In the genomic region with DNA sequence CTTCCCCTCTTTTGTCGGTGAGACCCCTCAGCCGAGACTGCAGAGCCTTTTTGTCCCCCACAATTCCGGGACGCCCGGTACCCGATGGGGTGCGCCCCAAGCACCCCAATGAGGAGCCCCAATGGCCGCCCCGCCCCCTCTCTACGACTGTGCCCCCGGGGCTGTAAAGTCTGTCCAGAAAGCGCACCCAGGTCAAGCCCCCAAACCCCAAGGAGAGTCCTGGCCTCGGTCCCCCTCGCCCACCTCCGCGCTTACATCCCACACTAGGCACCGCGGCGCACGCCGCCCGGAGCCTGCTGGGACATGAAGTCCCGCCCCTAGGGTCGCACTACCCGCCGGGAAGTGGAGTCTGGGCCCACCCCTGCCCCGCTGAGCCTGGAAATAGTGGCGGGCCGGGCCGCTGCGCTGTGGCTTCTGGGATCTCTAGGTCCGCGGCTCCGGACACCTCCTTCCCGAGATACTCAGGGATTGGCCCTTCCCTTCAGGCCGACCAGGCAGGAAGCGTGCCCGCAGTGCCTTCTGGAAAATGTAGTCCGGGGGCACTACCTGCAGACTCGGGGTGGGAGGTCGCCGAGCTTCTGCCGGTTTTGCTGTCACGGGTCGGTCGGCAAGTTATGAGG, we compare ENCODE assay signal across 1 cellular context.
A peak's percentile ranks its signal among the peaks of the same experiment; 100 is the strongest.
TF ChIP-seq lines count a peak whose summit lies in the region.

MEN1 (minus strand) TSS at position 281 of the 620 bp plus-strand sequence. CDS start 442 bp downstream, outside the sequence.

TF ChIP-seq in K562, 482 proteins besides CTCF, POLR2A, EP300 and RAD21 (continued from another document and continues in another):
- TF ChIP-seq, protein P1, sequence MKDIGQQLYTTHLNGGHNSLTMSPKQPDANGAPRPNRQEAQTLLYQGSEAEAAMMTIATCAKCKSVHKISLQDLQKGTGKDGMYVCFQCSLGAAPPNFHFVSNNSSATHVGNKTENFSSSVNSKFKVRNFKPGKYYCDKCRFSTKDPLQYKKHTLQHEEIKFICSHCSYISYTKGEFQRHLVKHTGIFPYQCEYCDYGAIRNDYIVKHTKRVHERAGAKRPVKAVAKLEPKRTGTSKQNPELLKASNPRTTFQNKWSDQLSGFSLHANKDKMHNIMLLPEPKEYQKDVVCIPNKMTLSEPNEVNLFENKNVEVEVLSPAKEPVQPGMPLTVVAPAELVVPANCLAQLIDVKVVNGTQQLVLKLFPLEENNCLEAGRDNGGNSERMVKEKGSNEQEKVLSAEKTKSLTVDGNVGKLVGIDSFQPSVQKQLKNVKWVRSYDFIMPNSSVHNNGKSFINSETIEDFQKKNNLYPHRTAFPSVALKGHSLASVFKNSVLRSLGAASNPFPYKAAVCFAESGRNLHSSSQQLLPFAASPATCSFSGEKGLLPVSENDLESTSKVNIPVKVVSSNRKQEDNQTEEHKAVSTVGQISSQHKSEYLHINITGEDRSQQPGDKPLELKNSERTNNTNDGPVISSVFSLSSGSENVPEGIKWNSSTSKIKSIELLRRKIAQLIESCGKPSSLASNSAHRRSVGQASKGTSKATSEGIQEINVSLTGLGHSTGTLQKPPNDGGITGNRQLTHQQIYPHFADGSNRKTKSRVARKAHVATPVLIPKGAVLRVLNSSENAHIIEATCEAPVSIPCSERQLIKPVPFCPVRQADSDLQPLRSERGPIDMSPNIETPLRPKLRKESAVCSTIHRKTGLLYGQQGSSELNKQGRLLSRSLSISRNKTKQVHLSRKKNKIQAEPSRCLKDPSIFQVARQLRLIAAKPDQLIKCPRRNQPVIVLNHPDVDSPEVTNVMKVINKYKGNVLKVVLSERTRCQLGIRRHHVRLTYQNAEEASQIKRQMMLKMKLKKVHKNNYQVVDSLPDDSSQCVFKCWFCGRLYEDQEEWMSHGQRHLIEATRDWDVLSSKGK (CRISPR knock-in tag; IDR thresholded peaks at IDR 0.05) = no peak
- no peak for TF ChIP-seq KLF1 (tag; IDR thresholded peaks at IDR 0.05)
- no peak for TF ChIP-seq NCOR1 (IDR thresholded peaks at IDR 0.05)
- no peak; the same call in 1 of the 2 replicates for TF ChIP-seq ESRRA (IDR thresholded peaks at IDR 0.05; ENCODE audit: borderline replicate concordance, low read depth)
- no peak for TF ChIP-seq POLR3G (IDR thresholded peaks at IDR 0.05; ENCODE audit: extremely low read depth, insufficient read length, insufficient replicate concordance)
- TF ChIP-seq SIN3A (IDR thresholded peaks at IDR 0.05; ENCODE audit: borderline replicate concordance in 2 of 2, control insufficient read depth in 1 of 2, low read depth in 2 of 2, low read length in 2 of 2) = no peak
- no peak for TF ChIP-seq HDAC6 (IDR thresholded peaks at IDR 0.05; ENCODE audit: low read depth, low read length)
- no peak for TF ChIP-seq KLF13 (tag; IDR thresholded peaks at IDR 0.05; ENCODE audit: borderline replicate concordance, low read depth)
- no peak for TF ChIP-seq MTA2 (IDR thresholded peaks at IDR 0.05; ENCODE audit: low read depth)
- TF ChIP-seq ILF3 (IDR thresholded peaks at IDR 0.05; ENCODE audit: borderline replicate concordance) = no peak
- TF ChIP-seq MTA3 (IDR thresholded peaks at IDR 0.05; ENCODE audit: borderline replicate concordance) = no peak; the same call in 1 of the 2 replicates
- TF ChIP-seq NR0B1 (IDR thresholded peaks at IDR 0.05; ENCODE audit: partially characterized antibody) = no peak
- no peak for TF ChIP-seq PRPF4 (IDR thresholded peaks at IDR 0.05; ENCODE audit: insufficient read depth, low read depth, low read length, poor library complexity, severe bottlenecking)
- TF ChIP-seq, protein P2, sequence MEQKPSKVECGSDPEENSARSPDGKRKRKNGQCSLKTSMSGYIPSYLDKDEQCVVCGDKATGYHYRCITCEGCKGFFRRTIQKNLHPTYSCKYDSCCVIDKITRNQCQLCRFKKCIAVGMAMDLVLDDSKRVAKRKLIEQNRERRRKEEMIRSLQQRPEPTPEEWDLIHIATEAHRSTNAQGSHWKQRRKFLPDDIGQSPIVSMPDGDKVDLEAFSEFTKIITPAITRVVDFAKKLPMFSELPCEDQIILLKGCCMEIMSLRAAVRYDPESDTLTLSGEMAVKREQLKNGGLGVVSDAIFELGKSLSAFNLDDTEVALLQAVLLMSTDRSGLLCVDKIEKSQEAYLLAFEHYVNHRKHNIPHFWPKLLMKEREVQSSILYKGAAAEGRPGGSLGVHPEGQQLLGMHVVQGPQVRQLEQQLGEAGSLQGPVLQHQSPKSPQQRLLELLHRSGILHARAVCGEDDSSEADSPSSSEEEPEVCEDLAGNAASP (IDR thresholded peaks at IDR 0.05) = no peak
- TF ChIP-seq STAT5A (IDR thresholded peaks at IDR 0.05; ENCODE audit: borderline replicate concordance, low read length) = no peak; the same call in 1 of the 2 replicates
- no peak for TF ChIP-seq ZC3H8 (IDR thresholded peaks at IDR 0.05)
- no peak for TF ChIP-seq ZNF212 (CRISPR knock-in tag; IDR thresholded peaks at IDR 0.05)
- TF ChIP-seq PTTG1 (tag; IDR thresholded peaks at IDR 0.05; ENCODE audit: low read depth) = no peak
- TF ChIP-seq HDGF (IDR thresholded peaks at IDR 0.05) = no peak
- TF ChIP-seq CEBPB (tag; IDR thresholded peaks at IDR 0.05) = no peak
- TF ChIP-seq ZNF280B (CRISPR knock-in tag; IDR thresholded peaks at IDR 0.05) = no peak
- TF ChIP-seq, protein P3, sequence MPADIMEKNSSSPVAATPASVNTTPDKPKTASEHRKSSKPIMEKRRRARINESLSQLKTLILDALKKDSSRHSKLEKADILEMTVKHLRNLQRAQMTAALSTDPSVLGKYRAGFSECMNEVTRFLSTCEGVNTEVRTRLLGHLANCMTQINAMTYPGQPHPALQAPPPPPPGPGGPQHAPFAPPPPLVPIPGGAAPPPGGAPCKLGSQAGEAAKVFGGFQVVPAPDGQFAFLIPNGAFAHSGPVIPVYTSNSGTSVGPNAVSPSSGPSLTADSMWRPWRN (IDR thresholded peaks at IDR 0.05; ENCODE audit: low read depth) = no peak
- TF ChIP-seq PML (IDR thresholded peaks at IDR 0.05; ENCODE audit: low read length) = no peak
- TF ChIP-seq, protein P4, sequence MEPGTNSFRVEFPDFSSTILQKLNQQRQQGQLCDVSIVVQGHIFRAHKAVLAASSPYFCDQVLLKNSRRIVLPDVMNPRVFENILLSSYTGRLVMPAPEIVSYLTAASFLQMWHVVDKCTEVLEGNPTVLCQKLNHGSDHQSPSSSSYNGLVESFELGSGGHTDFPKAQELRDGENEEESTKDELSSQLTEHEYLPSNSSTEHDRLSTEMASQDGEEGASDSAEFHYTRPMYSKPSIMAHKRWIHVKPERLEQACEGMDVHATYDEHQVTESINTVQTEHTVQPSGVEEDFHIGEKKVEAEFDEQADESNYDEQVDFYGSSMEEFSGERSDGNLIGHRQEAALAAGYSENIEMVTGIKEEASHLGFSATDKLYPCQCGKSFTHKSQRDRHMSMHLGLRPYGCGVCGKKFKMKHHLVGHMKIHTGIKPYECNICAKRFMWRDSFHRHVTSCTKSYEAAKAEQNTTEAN (CRISPR knock-in tag; IDR thresholded peaks at IDR 0.05) = no peak
- TF ChIP-seq PHB (CRISPR knock-in tag; IDR thresholded peaks at IDR 0.05) = no peak
- TF ChIP-seq PTBP1 (IDR thresholded peaks at IDR 0.05; ENCODE audit: low read depth, low read length) = no peak
- no peak for TF ChIP-seq EZH2 (IDR thresholded peaks at IDR 0.05; ENCODE audit: borderline replicate concordance, low read depth, low read length)
- TF ChIP-seq HSF4 (CRISPR knock-in tag; IDR thresholded peaks at IDR 0.05; ENCODE audit: borderline replicate concordance) = no peak
- no peak for TF ChIP-seq EHMT2 (IDR thresholded peaks at IDR 0.05)
- no peak for TF ChIP-seq HMG20B (CRISPR knock-in tag; IDR thresholded peaks at IDR 0.05)
- TF ChIP-seq, protein P5, sequence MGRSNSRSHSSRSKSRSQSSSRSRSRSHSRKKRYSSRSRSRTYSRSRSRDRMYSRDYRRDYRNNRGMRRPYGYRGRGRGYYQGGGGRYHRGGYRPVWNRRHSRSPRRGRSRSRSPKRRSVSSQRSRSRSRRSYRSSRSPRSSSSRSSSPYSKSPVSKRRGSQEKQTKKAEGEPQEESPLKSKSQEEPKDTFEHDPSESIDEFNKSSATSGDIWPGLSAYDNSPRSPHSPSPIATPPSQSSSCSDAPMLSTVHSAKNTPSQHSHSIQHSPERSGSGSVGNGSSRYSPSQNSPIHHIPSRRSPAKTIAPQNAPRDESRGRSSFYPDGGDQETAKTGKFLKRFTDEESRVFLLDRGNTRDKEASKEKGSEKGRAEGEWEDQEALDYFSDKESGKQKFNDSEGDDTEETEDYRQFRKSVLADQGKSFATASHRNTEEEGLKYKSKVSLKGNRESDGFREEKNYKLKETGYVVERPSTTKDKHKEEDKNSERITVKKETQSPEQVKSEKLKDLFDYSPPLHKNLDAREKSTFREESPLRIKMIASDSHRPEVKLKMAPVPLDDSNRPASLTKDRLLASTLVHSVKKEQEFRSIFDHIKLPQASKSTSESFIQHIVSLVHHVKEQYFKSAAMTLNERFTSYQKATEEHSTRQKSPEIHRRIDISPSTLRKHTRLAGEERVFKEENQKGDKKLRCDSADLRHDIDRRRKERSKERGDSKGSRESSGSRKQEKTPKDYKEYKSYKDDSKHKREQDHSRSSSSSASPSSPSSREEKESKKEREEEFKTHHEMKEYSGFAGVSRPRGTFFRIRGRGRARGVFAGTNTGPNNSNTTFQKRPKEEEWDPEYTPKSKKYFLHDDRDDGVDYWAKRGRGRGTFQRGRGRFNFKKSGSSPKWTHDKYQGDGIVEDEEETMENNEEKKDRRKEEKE (IDR thresholded peaks at IDR 0.05; ENCODE audit: borderline replicate concordance in 1 of 2, control insufficient read depth in 1 of 2, low read depth in 2 of 2, low read length in 1 of 2) = no peak
- no peak for TF ChIP-seq ARID3A (IDR thresholded peaks at IDR 0.05; ENCODE audit: borderline replicate concordance, low read depth, low read length)
- no peak for TF ChIP-seq TCF7 (IDR thresholded peaks at IDR 0.05; ENCODE audit: borderline replicate concordance)
- no peak for TF ChIP-seq SNRNP70 (optimal IDR thresholded peaks at IDR 0.05; ENCODE audit: low read depth, low read length)
- TF ChIP-seq TRIM28 (IDR thresholded peaks at IDR 0.05) = no peak
- no peak for TF ChIP-seq SAFB2 (IDR thresholded peaks at IDR 0.05; ENCODE audit: borderline replicate concordance, low read depth, low read length, severe bottlenecking)
- peak; percentile 67; the same call in 1 of the 2 replicates for TF ChIP-seq RB1 (IDR thresholded peaks at IDR 0.05; ENCODE audit: low read depth)
- no peak for TF ChIP-seq ETS2 (tag; IDR thresholded peaks at IDR 0.05; ENCODE audit: borderline replicate concordance, poor library complexity, severe bottlenecking)
- TF ChIP-seq, protein P6, sequence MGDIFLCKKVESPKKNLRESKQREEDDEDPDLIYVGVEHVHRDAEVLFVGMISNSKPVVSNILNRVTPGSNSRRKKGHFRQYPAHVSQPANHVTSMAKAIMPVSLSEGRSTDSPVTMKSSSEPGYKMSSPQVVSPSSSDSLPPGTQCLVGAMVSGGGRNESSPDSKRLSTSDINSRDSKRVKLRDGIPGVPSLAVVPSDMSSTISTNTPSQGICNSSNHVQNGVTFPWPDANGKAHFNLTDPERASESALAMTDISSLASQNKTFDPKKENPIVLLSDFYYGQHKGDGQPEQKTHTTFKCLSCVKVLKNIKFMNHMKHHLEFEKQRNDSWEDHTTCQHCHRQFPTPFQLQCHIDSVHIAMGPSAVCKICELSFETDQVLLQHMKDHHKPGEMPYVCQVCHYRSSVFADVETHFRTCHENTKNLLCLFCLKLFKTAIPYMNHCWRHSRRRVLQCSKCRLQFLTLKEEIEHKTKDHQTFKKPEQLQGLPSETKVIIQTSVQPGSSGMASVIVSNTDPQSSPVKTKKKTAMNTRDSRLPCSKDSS (IDR thresholded peaks at IDR 0.05; ENCODE audit: low read depth, partially characterized antibody) = no peak
- TF ChIP-seq SIRT6 (IDR thresholded peaks at IDR 0.05; ENCODE audit: low read depth, low read length) = no peak
- no peak for TF ChIP-seq CCAR2 (IDR thresholded peaks at IDR 0.05; ENCODE audit: low read depth, low read length)
- no peak for TF ChIP-seq ZNF324 (CRISPR knock-in tag; IDR thresholded peaks at IDR 0.05)
- TF ChIP-seq TARDBP (IDR thresholded peaks at IDR 0.05) = no peak
- TF ChIP-seq ARID1B (IDR thresholded peaks at IDR 0.05) = no peak
- no peak for TF ChIP-seq GTF2A2 (tag; IDR thresholded peaks at IDR 0.05)
- no peak for TF ChIP-seq BRCA1 (IDR thresholded peaks at IDR 0.05)
- no peak for TF ChIP-seq BRCA1 (CRISPR knock-in tag; IDR thresholded peaks at IDR 0.05)
